In the genomic region with DNA sequence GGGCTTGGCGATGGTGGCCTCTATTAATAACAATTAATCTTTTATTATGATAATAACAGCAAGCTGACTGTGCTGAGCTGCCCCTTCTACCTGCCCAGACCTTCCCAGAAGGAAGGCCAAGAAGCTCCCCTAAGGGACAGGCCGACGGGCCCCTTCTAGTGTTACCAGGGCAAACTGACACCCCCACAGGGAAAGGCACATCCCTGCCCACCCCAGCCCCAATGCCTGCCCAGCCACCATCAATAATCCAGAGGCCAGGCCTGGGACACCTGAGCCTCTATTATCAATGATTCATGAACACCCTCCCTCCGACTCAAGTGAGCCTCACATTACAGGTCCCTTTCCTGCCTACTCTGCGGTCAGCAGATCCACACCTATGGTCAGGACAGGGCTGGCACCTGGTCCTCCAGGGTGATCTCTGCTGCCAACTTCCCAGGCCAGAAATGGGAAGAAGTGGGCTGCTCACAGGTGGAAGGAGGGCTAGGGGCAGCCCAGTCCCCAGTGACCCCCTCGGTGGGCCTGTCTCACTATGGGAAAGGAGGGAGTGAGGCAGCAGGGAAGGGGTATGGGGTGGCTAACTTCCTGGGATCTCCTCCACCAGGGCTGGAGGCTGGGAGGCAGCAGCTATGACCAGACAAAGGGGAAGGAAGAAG, we compare ENCODE assay signal across 1 cellular context.
TF ChIP-seq lines count a peak whose summit lies in the region.

No MANE protein-coding gene starts in this region.

TF ChIP-seq in H1, 55 proteins besides CTCF, POLR2A, EP300 and RAD21:
- TF ChIP-seq, protein P1, sequence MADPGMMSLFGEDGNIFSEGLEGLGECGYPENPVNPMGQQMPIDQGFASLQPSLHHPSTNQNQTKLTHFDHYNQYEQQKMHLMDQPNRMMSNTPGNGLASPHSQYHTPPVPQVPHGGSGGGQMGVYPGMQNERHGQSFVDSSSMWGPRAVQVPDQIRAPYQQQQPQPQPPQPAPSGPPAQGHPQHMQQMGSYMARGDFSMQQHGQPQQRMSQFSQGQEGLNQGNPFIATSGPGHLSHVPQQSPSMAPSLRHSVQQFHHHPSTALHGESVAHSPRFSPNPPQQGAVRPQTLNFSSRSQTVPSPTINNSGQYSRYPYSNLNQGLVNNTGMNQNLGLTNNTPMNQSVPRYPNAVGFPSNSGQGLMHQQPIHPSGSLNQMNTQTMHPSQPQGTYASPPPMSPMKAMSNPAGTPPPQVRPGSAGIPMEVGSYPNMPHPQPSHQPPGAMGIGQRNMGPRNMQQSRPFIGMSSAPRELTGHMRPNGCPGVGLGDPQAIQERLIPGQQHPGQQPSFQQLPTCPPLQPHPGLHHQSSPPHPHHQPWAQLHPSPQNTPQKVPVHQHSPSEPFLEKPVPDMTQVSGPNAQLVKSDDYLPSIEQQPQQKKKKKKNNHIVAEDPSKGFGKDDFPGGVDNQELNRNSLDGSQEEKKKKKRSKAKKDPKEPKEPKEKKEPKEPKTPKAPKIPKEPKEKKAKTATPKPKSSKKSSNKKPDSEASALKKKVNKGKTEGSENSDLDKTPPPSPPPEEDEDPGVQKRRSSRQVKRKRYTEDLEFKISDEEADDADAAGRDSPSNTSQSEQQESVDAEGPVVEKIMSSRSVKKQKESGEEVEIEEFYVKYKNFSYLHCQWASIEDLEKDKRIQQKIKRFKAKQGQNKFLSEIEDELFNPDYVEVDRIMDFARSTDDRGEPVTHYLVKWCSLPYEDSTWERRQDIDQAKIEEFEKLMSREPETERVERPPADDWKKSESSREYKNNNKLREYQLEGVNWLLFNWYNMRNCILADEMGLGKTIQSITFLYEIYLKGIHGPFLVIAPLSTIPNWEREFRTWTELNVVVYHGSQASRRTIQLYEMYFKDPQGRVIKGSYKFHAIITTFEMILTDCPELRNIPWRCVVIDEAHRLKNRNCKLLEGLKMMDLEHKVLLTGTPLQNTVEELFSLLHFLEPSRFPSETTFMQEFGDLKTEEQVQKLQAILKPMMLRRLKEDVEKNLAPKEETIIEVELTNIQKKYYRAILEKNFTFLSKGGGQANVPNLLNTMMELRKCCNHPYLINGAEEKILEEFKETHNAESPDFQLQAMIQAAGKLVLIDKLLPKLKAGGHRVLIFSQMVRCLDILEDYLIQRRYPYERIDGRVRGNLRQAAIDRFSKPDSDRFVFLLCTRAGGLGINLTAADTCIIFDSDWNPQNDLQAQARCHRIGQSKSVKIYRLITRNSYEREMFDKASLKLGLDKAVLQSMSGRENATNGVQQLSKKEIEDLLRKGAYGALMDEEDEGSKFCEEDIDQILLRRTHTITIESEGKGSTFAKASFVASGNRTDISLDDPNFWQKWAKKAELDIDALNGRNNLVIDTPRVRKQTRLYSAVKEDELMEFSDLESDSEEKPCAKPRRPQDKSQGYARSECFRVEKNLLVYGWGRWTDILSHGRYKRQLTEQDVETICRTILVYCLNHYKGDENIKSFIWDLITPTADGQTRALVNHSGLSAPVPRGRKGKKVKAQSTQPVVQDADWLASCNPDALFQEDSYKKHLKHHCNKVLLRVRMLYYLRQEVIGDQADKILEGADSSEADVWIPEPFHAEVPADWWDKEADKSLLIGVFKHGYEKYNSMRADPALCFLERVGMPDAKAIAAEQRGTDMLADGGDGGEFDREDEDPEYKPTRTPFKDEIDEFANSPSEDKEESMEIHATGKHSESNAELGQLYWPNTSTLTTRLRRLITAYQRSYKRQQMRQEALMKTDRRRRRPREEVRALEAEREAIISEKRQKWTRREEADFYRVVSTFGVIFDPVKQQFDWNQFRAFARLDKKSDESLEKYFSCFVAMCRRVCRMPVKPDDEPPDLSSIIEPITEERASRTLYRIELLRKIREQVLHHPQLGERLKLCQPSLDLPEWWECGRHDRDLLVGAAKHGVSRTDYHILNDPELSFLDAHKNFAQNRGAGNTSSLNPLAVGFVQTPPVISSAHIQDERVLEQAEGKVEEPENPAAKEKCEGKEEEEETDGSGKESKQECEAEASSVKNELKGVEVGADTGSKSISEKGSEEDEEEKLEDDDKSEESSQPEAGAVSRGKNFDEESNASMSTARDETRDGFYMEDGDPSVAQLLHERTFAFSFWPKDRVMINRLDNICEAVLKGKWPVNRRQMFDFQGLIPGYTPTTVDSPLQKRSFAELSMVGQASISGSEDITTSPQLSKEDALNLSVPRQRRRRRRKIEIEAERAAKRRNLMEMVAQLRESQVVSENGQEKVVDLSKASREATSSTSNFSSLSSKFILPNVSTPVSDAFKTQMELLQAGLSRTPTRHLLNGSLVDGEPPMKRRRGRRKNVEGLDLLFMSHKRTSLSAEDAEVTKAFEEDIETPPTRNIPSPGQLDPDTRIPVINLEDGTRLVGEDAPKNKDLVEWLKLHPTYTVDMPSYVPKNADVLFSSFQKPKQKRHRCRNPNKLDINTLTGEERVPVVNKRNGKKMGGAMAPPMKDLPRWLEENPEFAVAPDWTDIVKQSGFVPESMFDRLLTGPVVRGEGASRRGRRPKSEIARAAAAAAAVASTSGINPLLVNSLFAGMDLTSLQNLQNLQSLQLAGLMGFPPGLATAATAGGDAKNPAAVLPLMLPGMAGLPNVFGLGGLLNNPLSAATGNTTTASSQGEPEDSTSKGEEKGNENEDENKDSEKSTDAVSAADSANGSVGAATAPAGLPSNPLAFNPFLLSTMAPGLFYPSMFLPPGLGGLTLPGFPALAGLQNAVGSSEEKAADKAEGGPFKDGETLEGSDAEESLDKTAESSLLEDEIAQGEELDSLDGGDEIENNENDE (IDR thresholded peaks at IDR 0.05; ENCODE audit: insufficient replicate concordance, low read length), result no peak
- no peak for TF ChIP-seq SUZ12 (IDR thresholded peaks at IDR 0.05; ENCODE audit: low read length)
- TF ChIP-seq, protein P2, sequence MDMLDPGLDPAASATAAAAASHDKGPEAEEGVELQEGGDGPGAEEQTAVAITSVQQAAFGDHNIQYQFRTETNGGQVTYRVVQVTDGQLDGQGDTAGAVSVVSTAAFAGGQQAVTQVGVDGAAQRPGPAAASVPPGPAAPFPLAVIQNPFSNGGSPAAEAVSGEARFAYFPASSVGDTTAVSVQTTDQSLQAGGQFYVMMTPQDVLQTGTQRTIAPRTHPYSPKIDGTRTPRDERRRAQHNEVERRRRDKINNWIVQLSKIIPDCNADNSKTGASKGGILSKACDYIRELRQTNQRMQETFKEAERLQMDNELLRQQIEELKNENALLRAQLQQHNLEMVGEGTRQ (IDR thresholded peaks at IDR 0.05; ENCODE audit: low read length), result no peak
- no peak for TF ChIP-seq RNF2 (IDR thresholded peaks at IDR 0.05; ENCODE audit: borderline replicate concordance, low read depth, low read length, missing control alignments, poor library complexity, severe bottlenecking)
